ENCODE assay signal across 1 cellular context in genomic region chr5:10536511-10536910, GRCh38.
TF ChIP-seq lines count a peak whose summit lies in the region.

No MANE protein-coding gene starts in this region.

TF ChIP-seq in GM23338, 12 proteins besides CTCF, POLR2A, EP300 and RAD21:
- no peak for TF ChIP-seq ZNF462 (CRISPR knock-in tag; IDR thresholded peaks at IDR 0.05)
- no peak for TF ChIP-seq NANOG (IDR thresholded peaks at IDR 0.05; ENCODE audit: borderline replicate concordance)
